In the genomic region with DNA sequence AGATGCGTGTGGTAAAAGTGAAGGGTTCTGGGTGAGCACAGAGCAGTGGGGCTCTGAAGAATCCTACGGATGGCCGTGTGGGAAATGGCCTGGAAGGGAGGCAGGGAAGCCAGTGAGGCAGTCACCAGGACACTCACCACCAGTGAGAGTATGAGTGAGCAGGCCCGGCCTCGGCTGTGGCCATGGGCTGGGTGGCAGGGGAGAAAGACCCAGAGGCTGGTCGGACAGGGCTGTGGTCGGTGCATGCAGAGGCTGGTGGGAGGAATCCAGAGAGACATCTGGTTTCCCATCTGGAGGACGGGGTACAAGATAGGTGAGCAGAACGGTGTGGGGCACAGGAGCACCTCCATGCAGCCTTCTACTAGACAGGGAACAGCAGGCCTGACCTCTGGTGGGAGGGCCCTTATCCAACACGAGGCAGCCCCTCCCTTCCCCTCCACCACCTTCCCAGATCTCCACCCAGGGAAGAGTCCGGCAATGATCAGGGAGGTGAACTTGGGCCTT, we compare ENCODE assay signal across 19 cellular contexts. TPM values are rescaled to one million over a fixed set of nuclear protein-coding genes. Genes with fewer than 3 reads are reported as not detected.
DNase-seq lines count a peak whose midpoint lies in the region; ATAC-seq, FAIRE-seq and TF ChIP-seq lines count a peak whose summit lies in the region.
"Had no signal": no experiment of that assay in that cellular context is flagged by ENCODE, and none has a peak within 500 bp of the region (broad histone marks: within the 10 kb centered on the region; RNA-seq: fewer than 3 reads in every experiment).

No MANE protein-coding gene starts in this region.

- H3K4me1 ChIP-seq in K562 (replicated peaks in 1 of 2; ENCODE audit: control insufficient read depth in 2 of 2, insufficient read depth in 2 of 2, low read length in 2 of 2) (peaks cover 16 to 36% of the 10 kb centered on the region in 2 experiments; a peak in 4 of 5 replicates), testis (peaks cover 16% of the 10 kb centered on the region)

- H3K9me1 ChIP-seq in K562 (ENCODE audit: control insufficient read depth, insufficient read depth, low read length): no peaks in the 10 kb centered on the region

- intact Hi-C loops in natural killer cell (cut with micrococcal nuclease) (no loop called here), K562 (cut with micrococcal nuclease) (no loop called here), testis (cut with DNase I; ENCODE audit: low total_unique reads) (no loop called here)

- WGBS in K562 (ENCODE audit: insufficient coverage, low coverage, missing lambda C conversion rate): 61% methylated on average over 7 of the region's 11 CpGs
- WGBS in testis, 2 donors: 79 to 85% methylated on average over 8 to 11 of the region's 11 CpGs

- POLR2A ChIA-PET in K562 (lab: Yijun Ruan, JAX): interaction anchor here (0.6 to 0.7 kb wide), 2 partner anchors 10 to 59 kb away, joined by 3 to 5 read pairs; no protein-coding TSS in a partner anchor

- H3K4me2 ChIP-seq in K562 (ENCODE audit: insufficient read depth, low read length): no peak overlapping the region

- no peak overlapping the region for H3K4me3 Mint-ChIP-seq in natural killer cell treated with Interleukin-12 subunit alpha and Interleukin-12 subunit beta and Interleukin-15 and Interleukin-18, amount 100 ng/mL, for 72 hours
- no peak overlapping the region for H3K4me3 Mint-ChIP-seq in natural killer cell

- in situ Hi-C loops in K562 (cut with MboI): no loop called here

- BruUV-seq in K562 (replicated peaks; lab: Mats Ljungman, UMichigan): no TSS peak

- TF ChIP-seq RAD21 in K562 (CRISPR knock-in tag; conservative IDR thresholded peaks at IDR 0.05 in 1 of 2, IDR thresholded peaks at IDR 0.05 in 1 of 2): 0 out of 4 replicates have a peak, but pooled peaks of 1 of the 2 experiments have one; percentile 5

- H3K27me3 ChIP-seq in K562 (ENCODE audit: control insufficient read depth in 2 of 2, insufficient read depth in 2 of 2, low read length in 2 of 2): peaks cover 0 to 23% of the 10 kb centered on the region in 2 experiments; a peak in 1 of 5 replicates
- no peaks in the 10 kb centered on the region for H3K27me3 ChIP-seq in testis

- no peak for FAIRE-seq in K562 (lab: Jason Lieb, UNC)
- FAIRE-seq: H54, RCC 7860 had no signal

- no peaks in the 10 kb centered on the region for H3K4me1 Mint-ChIP-seq in natural killer cell treated with Interleukin-12 subunit alpha and Interleukin-12 subunit beta and Interleukin-15 and Interleukin-18, amount 100 ng/mL, for 72 hours (ENCODE audit: low read depth in 2 of 2)
- H3K4me1 Mint-ChIP-seq in natural killer cell: no peaks in the 10 kb centered on the region

- no peaks in the 10 kb centered on the region for H3K9me3 ChIP-seq in K562 (replicated peaks; ENCODE audit: control insufficient read depth, insufficient read depth, low read depth, low read length)
- H3K9me3 ChIP-seq in testis: no peaks in the 10 kb centered on the region

- TF ChIP-seq CTCF in natural killer cell (IDR thresholded peaks at IDR 0.05) (no peak), K562 (IDR thresholded peaks at IDR 0.05 in 2 of 3, conservative IDR thresholded peaks at IDR 0.05 in 1 of 3; ENCODE audit: insufficient read depth in 2 of 3, low read depth in 1 of 3, low read length in 3 of 3) (no peak), testis (IDR thresholded peaks at IDR 0.05) (no peak)

- ATAC-seq in natural killer cell treated with Interleukin-12 subunit alpha and Interleukin-12 subunit beta and Interleukin-15 and Interleukin-18, amount 100 ng/mL, for 72 hours: no peak
- ATAC-seq in natural killer cell (no peak), K562 (peak; percentile 30), left lobe of liver (no peak), GM21390 (IDR thresholded peaks at IDR 0.05; ENCODE audit: unreplicated experiment) (no peak)

- H3K27me3 Mint-ChIP-seq in natural killer cell treated with Interleukin-12 subunit alpha and Interleukin-12 subunit beta and Interleukin-15 and Interleukin-18, amount 100 ng/mL, for 72 hours: peaks cover 12 to 15% of the 10 kb centered on the region in 2 donors
- H3K27me3 Mint-ChIP-seq in natural killer cell (ENCODE audit: low read depth in 2 of 2): peaks cover 12 to 21% of the 10 kb centered on the region in 2 donors

- TF ChIP-seq EP300 in K562 (IDR thresholded peaks at IDR 0.05; ENCODE audit: low read length): no peak

- H3K36me3 Mint-ChIP-seq in natural killer cell treated with Interleukin-12 subunit alpha and Interleukin-12 subunit beta and Interleukin-15 and Interleukin-18, amount 100 ng/mL, for 72 hours: no peaks in the 10 kb centered on the region
- H3K36me3 Mint-ChIP-seq in natural killer cell: no peaks in the 10 kb centered on the region

- no peak overlapping the region for H3K27ac Mint-ChIP-seq in natural killer cell treated with Interleukin-12 subunit alpha and Interleukin-12 subunit beta and Interleukin-15 and Interleukin-18, amount 100 ng/mL, for 72 hours
- no peak overlapping the region for H3K27ac Mint-ChIP-seq in natural killer cell

- peak overlapping the region in 1 of 2 experiments; percentile 55; a peak in 2 of 4 replicates for H3K9ac ChIP-seq in K562 (ENCODE audit: insufficient read depth in 1 of 2, low read depth in 2 of 2, low read length in 2 of 2)

- H3K79me2 ChIP-seq in K562 (ENCODE audit: control insufficient read depth, insufficient read depth, low read length): peaks cover 20% of the 10 kb centered on the region; the same call in 2 of the 3 replicates

- peak; percentile 23 for DNase-seq in natural killer cell treated with Interleukin-12 subunit alpha and Interleukin-12 subunit beta and Interleukin-15 and Interleukin-18, amount 100 ng/mL, for 72 hours (ENCODE audit: low spot score)
- no peak for DNase-seq in natural killer cell
- DNase-seq in K562 (ENCODE audit: extremely low read depth in 1 of 4, low spot score in 3 of 4): peak in 2 of 4 experiments; percentile 29 to 39
- DNase-seq in left lobe of liver (ENCODE audit: low spot score): peak; percentile 33
- peak; percentile 13 for DNase-seq in testis
- DNase-seq in T-helper 1 cell: no peak
- DNase-seq in NCI-H1417 treated with DMSO at 0.1 percent for 48 hours (lab: John Stamatoyannopoulos, UW): no peak
- DNase-seq: IMR-90, Kasumi-1, MM.1S, NCI-H1092 treated with DMSO at 0.1 percent for 48 hours, NCI-H1694 treated with DMSO at 0.1 percent for 48 hours, NCI-H2107, NCI-H226, NCI-H524 treated with DMSO at 0.1 percent for 48 hours, SIG-M5 had no signal

- no peak overlapping the region for H2AFZ ChIP-seq in K562 (ENCODE audit: low read depth, low read length)

- H4K20me1 ChIP-seq in K562 (replicated peaks; ENCODE audit: control insufficient read depth, insufficient read depth, low read length): peaks cover 19% of the 10 kb centered on the region; the same call in 1 of the 2 replicates

- TF ChIP-seq POLR2A in K562 (conservative IDR thresholded peaks at IDR 0.05) (no peak), testis (IDR thresholded peaks at IDR 0.05) (no peak)

- H3K36me3 ChIP-seq in K562 (ENCODE audit: control insufficient read depth, insufficient read depth, low read length) (peaks cover 11% of the 10 kb centered on the region), testis (ENCODE audit: low read depth, missing control alignments) (no peaks in the 10 kb centered on the region)

- CTCF ChIA-PET in K562 (lab: Yijun Ruan, JAX; ENCODE audit: low intra/inter-chr PET ratio): no interaction called here

- H3K27ac ChIP-seq in K562 (ENCODE audit: extremely low read depth, low read depth, low read length): no peak overlapping the region
- no peak overlapping the region for H3K27ac ChIP-seq in testis

- H3K9me3 Mint-ChIP-seq in natural killer cell treated with Interleukin-12 subunit alpha and Interleukin-12 subunit beta and Interleukin-15 and Interleukin-18, amount 100 ng/mL, for 72 hours: no peaks in the 10 kb centered on the region
- no peaks in the 10 kb centered on the region for H3K9me3 Mint-ChIP-seq in natural killer cell

- no peak overlapping the region for H3K4me3 ChIP-seq in K562
- no peak overlapping the region for H3K4me3 ChIP-seq in testis

TF ChIP-seq in K562, 482 proteins besides CTCF, POLR2A, EP300 and RAD21 (continues in another document):
- TF ChIP-seq, protein P1, sequence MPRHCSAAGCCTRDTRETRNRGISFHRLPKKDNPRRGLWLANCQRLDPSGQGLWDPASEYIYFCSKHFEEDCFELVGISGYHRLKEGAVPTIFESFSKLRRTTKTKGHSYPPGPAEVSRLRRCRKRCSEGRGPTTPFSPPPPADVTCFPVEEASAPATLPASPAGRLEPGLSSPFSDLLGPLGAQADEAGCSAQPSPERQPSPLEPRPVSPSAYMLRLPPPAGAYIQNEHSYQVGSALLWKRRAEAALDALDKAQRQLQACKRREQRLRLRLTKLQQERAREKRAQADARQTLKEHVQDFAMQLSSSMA (CRISPR knock-in tag; IDR thresholded peaks at IDR 0.05): no peak
- TF ChIP-seq PYGO2 (tag; IDR thresholded peaks at IDR 0.05): no peak

RNA-seq across cellular contexts. Expression of a gene that starts 10.1 kb away (rescaled TPM):
- under 1 TPM in 1 of 2 donors, not detected in 1; 0.95 TPM for total RNA-seq in natural killer cell treated with Interleukin-12 subunit alpha and Interleukin-12 subunit beta and Interleukin-15 and Interleukin-18, amount 100 ng/mL, for 72 hours
- total RNA-seq in natural killer cell: 1 to 10 TPM; 1.5 to 2.4 (median 2.4) TPM
- total RNA-seq in K562 (2011; cell fraction: chromatin; rRNA removed; ENCODE audit: low replicate concordance): 94.9 and 139 TPM in 2 replicates
- total RNA-seq in K562 (2011; cell fraction: nucleolus; rRNA removed): 83.4 and 91.1 TPM in 2 replicates
- total RNA-seq in K562 (2011; cell fraction: nucleoplasm; rRNA removed): 86.1 and 94.3 TPM in 2 replicates
- total RNA-seq in K562 (2014; rRNA removed): 14.5 and 27.2 TPM in 2 replicates
- total RNA-seq in K562 (2014; rRNA removed; fragmentation: Illumina TruSeq; extraction: Trizol): 13.7 and 14.4 TPM in 2 replicates
- total RNA-seq in K562 (2015; rRNA removed; fragmentation: Illumina TruSeq; extraction: Trizol): 11.2 and 11.8 TPM in 2 replicates
- total RNA-seq in K562 (2021): 17.6 and 18.3 TPM in 2 replicates
- 32.6 and 36.7 TPM in 2 replicates for polyA plus RNA-seq in K562 (2011; rRNA removed)
- 23.3 and 26.1 TPM in 2 replicates for polyA plus RNA-seq in K562 (2011; cell fraction: cytosol; rRNA removed)
- 87.3 and 101 TPM in 2 replicates for polyA plus RNA-seq in K562 (2011; cell fraction: nucleus; rRNA removed)
- polyA plus RNA-seq in K562 (2012): 17.5 and 24.2 TPM in 2 replicates
- polyA plus RNA-seq in K562 (2014; fragmentation: Illumina TruSeq; extraction: Trizol): 17.5 and 20.5 TPM in 2 replicates
- 1 to 10 TPM; 2.2 to 3.4 TPM for polyA plus RNA-seq in K562 (2014; fragmentation: Nextera tagmentation; extraction: Ambion mirVana)
- 19.3 and 20.7 TPM in 2 replicates for polyA plus RNA-seq in K562 (2014; rRNA removed)
- 24.8 and 36.1 TPM in 2 replicates for polyA minus RNA-seq in K562 (2011; rRNA and poly(A)+ RNA removed)
- 30.4 and 31.4 TPM in 2 replicates for polyA minus RNA-seq in K562 (2011; cell fraction: cytosol; rRNA and poly(A)+ RNA removed)
- 33.4 and 41.8 TPM in 2 replicates for polyA minus RNA-seq in K562 (2011; cell fraction: nucleus; rRNA and poly(A)+ RNA removed)
- 180 TPM for total RNA-seq in left lobe of liver
- total RNA-seq in testis: 100 to 1,000 TPM in 1 of 2 donors, 10 to 100 TPM in 1; 95.4 to 156 TPM
- 43.9 TPM for polyA plus RNA-seq in testis (ENCODE audit: insufficient read depth, low read depth, low replicate concordance)
- total RNA-seq: IMR-90 had no signal
- polyA plus RNA-seq: IMR-90 had no signal

Comparison
In these comparisons a context has a peak if more than half of its experiments do, and no peak if none do; other contexts are left out.
1. DNase-seq: peak in natural killer cell treated with Interleukin-12 subunit alpha and Interleukin-12 subunit beta and Interleukin-15 and Interleukin-18, amount 100 ng/mL, for 72 hours (single experiment), left lobe of liver (single experiment) and testis (single experiment); none in natural killer cell (single experiment), T-helper 1 cell (0 of 5) and NCI-H1417 treated with DMSO at 0.1 percent for 48 hours (single experiment).